Comparison of ENCODE assay signal across 1 cellular context in genomic region chr5:86500947-86501346, GRCh38.
TF ChIP-seq lines count a peak whose summit lies in the region.

No MANE protein-coding gene starts in this region.

TF ChIP-seq in GM23338, 12 proteins besides CTCF, POLR2A, EP300 and RAD21 (continued from another document):
- TF ChIP-seq ZNF462 (CRISPR knock-in tag; IDR thresholded peaks at IDR 0.05): no peak
- no peak for TF ChIP-seq REST (IDR thresholded peaks at IDR 0.05; ENCODE audit: unreplicated experiment)
- TF ChIP-seq POLR2AphosphoS5 (IDR thresholded peaks at IDR 0.05; ENCODE audit: low read depth): no peak
- no peak for TF ChIP-seq STAT1 (IDR thresholded peaks at IDR 0.05; ENCODE audit: unreplicated experiment)
